16 cellular contexts compared by ENCODE assay signal in genomic region chr2:71700041-71700879, GRCh38.
DNase-seq lines count a peak whose midpoint lies in the region; ATAC-seq and TF ChIP-seq lines count a peak whose summit lies in the region.
"Had no signal": no experiment of that assay in that cellular context is flagged by ENCODE, and none has a peak within 500 bp of the region (broad histone marks: within the 10 kb centered on the region; RNA-seq: fewer than 3 reads in every experiment).

No MANE protein-coding gene starts in this region.

- H3K4ac ChIP-seq in trophoblast cell (ENCODE audit: low read depth, low read length), result no peak overlapping the region

- no peaks in the 10 kb centered on the region for H3K79me2 ChIP-seq in trophoblast cell (ENCODE audit: control insufficient read depth, insufficient read depth, low read length, poor library complexity)
- H3K79me2 ChIP-seq: hepatocyte had no signal

- ATAC-seq in GM18519 (IDR thresholded peaks at IDR 0.05; ENCODE audit: low FRiP score, unreplicated experiment), result no peak

- no peak overlapping the region for H3K14ac ChIP-seq in trophoblast cell (ENCODE audit: low read length)

- H3K27me3 ChIP-seq in BLaER1 (no peaks in the 10 kb centered on the region), ectodermal cell (ENCODE audit: control insufficient read depth, insufficient read depth, low read length, poor library complexity, severe bottlenecking) (no peaks in the 10 kb centered on the region), trophoblast cell (ENCODE audit: insufficient read depth, low read length) (no peaks in the 10 kb centered on the region)
- H3K27me3 ChIP-seq: brain microvascular endothelial cell, hepatocyte had no signal

- 79 to 80% methylated on average over 15 to 16 of the region's 18 CpGs for WGBS in ectodermal cell, 2 experiments
- WGBS in trophoblast cell (ENCODE audit: extremely low coverage, insufficient coverage, insufficient read length), result no CpG with 5 or more reads among the region's 18 CpGs

- no peaks in the 10 kb centered on the region for H3K36me3 Mint-ChIP-seq in neural crest cell (ENCODE audit: low read depth)
- H3K36me3 Mint-ChIP-seq: type B pancreatic cell had no signal

- no peak overlapping the region for H3K9ac ChIP-seq in BLaER1
- H3K9ac ChIP-seq in trophoblast cell (ENCODE audit: low read length), result no peak overlapping the region

- no peak overlapping the region for H4K12ac ChIP-seq in trophoblast cell (ENCODE audit: low read depth, low read length)

- H3K4me3 ChIP-seq in BLaER1 (no peak overlapping the region), ectodermal cell (ENCODE audit: insufficient read depth, low read depth, low read length) (no peak overlapping the region), trophoblast cell (ENCODE audit: low read depth, low read length) (no peak overlapping the region)
- H3K4me3 ChIP-seq: hepatocyte had no signal

- H3K36me3 ChIP-seq in BLaER1 (no peaks in the 10 kb centered on the region), ectodermal cell (ENCODE audit: control insufficient read depth, insufficient read depth, low read length) (no peaks in the 10 kb centered on the region), trophoblast cell (ENCODE audit: control insufficient read depth in 1 of 2, insufficient read depth in 2 of 2, low read length in 2 of 2) (no peaks in the 10 kb centered on the region)
- H3K36me3 ChIP-seq: brain microvascular endothelial cell, neutrophil had no signal

- H2AK5ac ChIP-seq in trophoblast cell (ENCODE audit: low read length), result no peak overlapping the region

- H4K20me1 ChIP-seq in BLaER1, result no peaks in the 10 kb centered on the region

- H3K4me3 Mint-ChIP-seq in neural crest cell, result no peak overlapping the region
- H3K4me3 Mint-ChIP-seq: type B pancreatic cell had no signal

- no peaks in the 10 kb centered on the region for H3K27me3 Mint-ChIP-seq in neural crest cell (ENCODE audit: low read depth)

- H3K27ac ChIP-seq in BLaER1 (no peak overlapping the region), ectodermal cell (ENCODE audit: insufficient read depth, low read depth, low read length, poor library complexity, severe bottlenecking) (peak overlapping the region; percentile 75), trophoblast cell (ENCODE audit: low read depth, low read length) (no peak overlapping the region)
- H3K27ac ChIP-seq: brain microvascular endothelial cell, hepatocyte, neutrophil, RWPE1 had no signal

- H3K4me1 ChIP-seq in BLaER1 (peaks cover 20% of the 10 kb centered on the region; the same call in 1 of the 2 replicates), ectodermal cell (ENCODE audit: control insufficient read depth, insufficient read depth, low read length) (peaks cover 17% of the 10 kb centered on the region), trophoblast cell (ENCODE audit: control insufficient read depth in 1 of 2, insufficient read depth in 2 of 2, low read length in 2 of 2) (peaks cover 13 to 15% of the 10 kb centered on the region in 2 experiments)

- peak overlapping the region; percentile 32 for H3K4me2 ChIP-seq in BLaER1
- H3K4me2 ChIP-seq in trophoblast cell (ENCODE audit: low read length), result no peak overlapping the region
- H3K4me2 ChIP-seq: hepatocyte had no signal

- H3K9me3 ChIP-seq in BLaER1 (no peaks in the 10 kb centered on the region), ectodermal cell (ENCODE audit: control insufficient read depth, low read length) (no peaks in the 10 kb centered on the region), trophoblast cell (ENCODE audit: insufficient read depth, low read depth, low read length) (no peaks in the 10 kb centered on the region)
- H3K9me3 ChIP-seq: neutrophil had no signal

- DNase-seq in NCI-H2171 treated with DMSO at 0.1 percent for 48 hours (lab: John Stamatoyannopoulos, UW) (peak; percentile 40), neural crest cell (ENCODE audit: low read depth, low spot score) (no peak), NCI-H524 (lab: John Stamatoyannopoulos, UW) (no peak), Ammon's horn (ENCODE audit: low spot score) (no peak), trophoblast cell (no peak)
- DNase-seq: activated CD4-positive, alpha-beta T cell treated with anti-CD3 and anti-CD28 coated beads, Interleukin-2, amount 50 U/mL, for 4 hours; brain microvascular endothelial cell; MV-4-11 had no signal

- H2BK12ac ChIP-seq in trophoblast cell (ENCODE audit: low read length), result no peak overlapping the region

- TF ChIP-seq CTCF in neural crest cell (conservative IDR thresholded peaks at IDR 0.05), result no peak

- no peak overlapping the region for H2BK5ac ChIP-seq in trophoblast cell (ENCODE audit: low read depth, low read length, poor library complexity)

- no peaks in the 10 kb centered on the region for H3K79me1 ChIP-seq in trophoblast cell (ENCODE audit: low read length)

- H2AFZ ChIP-seq in trophoblast cell (ENCODE audit: insufficient read depth, low read length, poor library complexity), result no peak overlapping the region
- H2AFZ ChIP-seq: hepatocyte had no signal

- peak overlapping the region; percentile 92 for H3K27ac Mint-ChIP-seq in neural crest cell (ENCODE audit: unreplicated experiment)
- H3K27ac Mint-ChIP-seq: activated T-helper 2 cell treated with anti-CD3 and anti-CD28 coated beads, Interferon-gamma antibody, Interleukin-2, Interleukin-4, amounts not matched to agents 10 μg/mL and 5 μg/mL and 100 μg/mL, durations not matched to agents 14 hours and 24 hours and 36 hours; type B pancreatic cell had no signal

- no peak overlapping the region for H4K8ac ChIP-seq in trophoblast cell (ENCODE audit: low read depth, low read length)

- H3K4me1 Mint-ChIP-seq in neural crest cell, result peaks cover 33% of the 10 kb centered on the region

- H4K91ac ChIP-seq in trophoblast cell (ENCODE audit: low read depth, low read length), result no peak overlapping the region

- no peak overlapping the region for H3K23ac ChIP-seq in trophoblast cell (ENCODE audit: low read length)

- no peak overlapping the region for H2BK120ac ChIP-seq in trophoblast cell (ENCODE audit: insufficient read depth, low read length, poor library complexity)

- H3K18ac ChIP-seq in trophoblast cell (ENCODE audit: low read length), result no peak overlapping the region

- no peaks in the 10 kb centered on the region for H3K9me3 Mint-ChIP-seq in neural crest cell
- H3K9me3 Mint-ChIP-seq: activated T-helper 2 cell treated with anti-CD3 and anti-CD28 coated beads, Interferon-gamma antibody, Interleukin-2, Interleukin-4, amounts not matched to agents 10 μg/mL and 5 μg/mL and 100 μg/mL, durations not matched to agents 14 hours and 24 hours and 36 hours; type B pancreatic cell had no signal
